In genomic region chr5:179127136-179128040, GRCh38 we compare ENCODE assay signal across 15 cellular contexts.
"Had no signal": no experiment of that assay in that cellular context is flagged by ENCODE, and none has a peak within 500 bp of the region (broad histone marks: within the 10 kb centered on the region; RNA-seq: fewer than 3 reads in every experiment).

No MANE protein-coding gene starts in this region.

- H3K27me3 ChIP-seq: esophagus squamous epithelium, heart right ventricle, transverse colon had no signal

- H3K36me3 ChIP-seq: transverse colon had no signal

- H3K27ac Mint-ChIP-seq: activated naive CD8-positive, alpha-beta T cell treated with anti-CD3 and anti-CD28 coated beads for 36 hours; mesothelial cell of epicardium; natural killer cell treated with Interleukin-12 subunit alpha and Interleukin-12 subunit beta and Interleukin-15 and Interleukin-18, amount 100 ng/mL, for 72 hours; progenitor cell of endocrine pancreas; stimulated activated naive CD8-positive, alpha-beta T cell treated with anti-CD3 and anti-CD28 coated beads, Interleukin-15, Interleukin-2, amounts not matched to agents 100 ng/mL and 50 ng/mL, for 24 hours had no signal

- H3K9me3 ChIP-seq: esophagus squamous epithelium, transverse colon had no signal

- H3K4me3 Mint-ChIP-seq: activated naive CD8-positive, alpha-beta T cell treated with anti-CD3 and anti-CD28 coated beads for 36 hours; mesothelial cell of epicardium; natural killer cell treated with Interleukin-12 subunit alpha and Interleukin-12 subunit beta and Interleukin-15 and Interleukin-18, amount 100 ng/mL, for 72 hours; stimulated activated naive CD8-positive, alpha-beta T cell treated with anti-CD3 and anti-CD28 coated beads, Interleukin-15, Interleukin-2, amounts not matched to agents 100 ng/mL and 50 ng/mL, for 24 hours had no signal

- H3K4me1 ChIP-seq: esophagus squamous epithelium, heart right ventricle, transverse colon had no signal

- H3K4me1 Mint-ChIP-seq: activated naive CD8-positive, alpha-beta T cell treated with anti-CD3 and anti-CD28 coated beads for 36 hours; mesothelial cell of epicardium had no signal

- H3K27ac ChIP-seq: esophagus squamous epithelium, heart right ventricle, transverse colon, VCaP had no signal

- H3K4me3 ChIP-seq: esophagus squamous epithelium, heart right ventricle, transverse colon had no signal

- DNase-seq: activated CD4-positive, alpha-beta T cell treated with anti-CD3 and anti-CD28 coated beads, Interleukin-2, amount 50 U/mL, for 48 hours; activated naive CD8-positive, alpha-beta T cell treated with anti-CD3 and anti-CD28 coated beads for 36 hours; activated T-cell treated with anti-CD3 and anti-CD28 coated beads, Interleukin-2, amount 50 U/mL, for 48 hours; amniotic stem cell; dermis blood vessel endothelial cell; effector memory CD4-positive, alpha-beta T cell; esophagus squamous epithelium; heart right ventricle; nucleus accumbens; transverse colon had no signal

- H3K9me3 Mint-ChIP-seq: activated naive CD8-positive, alpha-beta T cell treated with anti-CD3 and anti-CD28 coated beads for 36 hours; natural killer cell treated with Interleukin-12 subunit alpha and Interleukin-12 subunit beta and Interleukin-15 and Interleukin-18, amount 100 ng/mL, for 72 hours; stimulated activated naive CD8-positive, alpha-beta T cell treated with anti-CD3 and anti-CD28 coated beads, Interleukin-15, Interleukin-2, amounts not matched to agents 100 ng/mL and 50 ng/mL, for 24 hours had no signal

- H3K36me3 Mint-ChIP-seq: activated naive CD8-positive, alpha-beta T cell treated with anti-CD3 and anti-CD28 coated beads for 36 hours; natural killer cell treated with Interleukin-12 subunit alpha and Interleukin-12 subunit beta and Interleukin-15 and Interleukin-18, amount 100 ng/mL, for 72 hours had no signal

- H3K27me3 Mint-ChIP-seq: activated naive CD8-positive, alpha-beta T cell treated with anti-CD3 and anti-CD28 coated beads for 36 hours; natural killer cell treated with Interleukin-12 subunit alpha and Interleukin-12 subunit beta and Interleukin-15 and Interleukin-18, amount 100 ng/mL, for 72 hours; progenitor cell of endocrine pancreas; stimulated activated naive CD8-positive, alpha-beta T cell treated with anti-CD3 and anti-CD28 coated beads, Interleukin-15, Interleukin-2, amounts not matched to agents 100 ng/mL and 50 ng/mL, for 24 hours had no signal
